In the genomic region with DNA sequence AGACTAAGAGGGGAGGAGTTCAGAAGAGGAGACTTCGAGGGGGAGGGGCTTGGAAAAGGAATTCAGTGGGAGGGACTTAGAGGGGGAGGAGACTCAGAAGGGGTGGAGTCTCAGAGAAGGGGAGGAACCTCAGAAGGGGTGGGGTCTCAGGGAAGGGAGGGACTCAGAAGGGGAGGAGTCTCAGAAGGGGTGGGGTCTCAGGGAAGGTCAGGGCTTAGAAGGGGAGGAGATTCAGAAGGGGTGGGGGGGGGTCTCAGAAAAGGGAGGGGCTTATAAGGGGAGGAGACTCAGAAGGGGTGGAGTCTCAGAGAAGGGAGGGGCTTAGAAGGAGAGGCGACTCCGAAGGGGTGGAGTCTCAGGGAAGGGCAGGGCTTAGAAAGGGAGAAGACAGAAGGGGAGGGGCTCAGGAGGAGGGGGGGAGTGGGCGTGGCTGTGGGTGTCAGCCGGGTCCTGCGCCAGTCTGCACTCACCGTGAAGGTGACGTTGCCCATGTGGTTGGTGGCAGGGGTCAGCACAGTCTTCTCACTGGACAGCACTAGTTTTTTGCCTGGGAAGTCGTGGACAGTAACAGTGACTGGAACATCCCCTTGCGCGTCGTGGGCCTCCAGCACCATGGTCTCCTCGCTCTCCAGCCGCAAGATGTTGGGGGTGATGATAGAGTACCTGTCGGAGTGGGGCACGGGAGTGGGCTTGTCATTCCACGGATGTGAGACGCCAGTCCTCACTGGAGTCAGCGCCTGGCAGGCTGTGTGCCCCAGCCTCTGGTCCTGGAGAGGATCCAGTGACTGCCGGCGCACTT, we compare ENCODE assay signal across 1 cellular context.
TF ChIP-seq lines count a peak whose summit lies in the region.

No MANE protein-coding gene starts in this region.

TF ChIP-seq in HepG2, 621 proteins besides CTCF, POLR2A, EP300 and RAD21 (continues in another document):
- TF ChIP-seq POLR2G (IDR thresholded peaks at IDR 0.05; ENCODE audit: low read depth, low read length) (peak; percentile 84), ZNF552 (CRISPR knock-in tag; IDR thresholded peaks at IDR 0.05; ENCODE audit: borderline replicate concordance) (0 out of 2 replicates have a peak, but pooled peaks have one; percentile 37), ZNF639 (CRISPR knock-in tag; conservative IDR thresholded peaks at IDR 0.05) (0 out of 2 replicates have a peak, but pooled peaks have one; percentile 41), TBX2 (CRISPR knock-in tag; IDR thresholded peaks at IDR 0.05; ENCODE audit: borderline replicate concordance) (peak; percentile 64; the same call in 1 of the 2 replicates), MIXL1 (CRISPR knock-in tag; IDR thresholded peaks at IDR 0.05) (no peak), GATAD2A (CRISPR knock-in tag; IDR thresholded peaks at IDR 0.05) (0 out of 2 replicates have a peak, but pooled peaks have one; percentile 30), YEATS4 (CRISPR knock-in tag; IDR thresholded peaks at IDR 0.05; ENCODE audit: borderline replicate concordance) (no peak), ZNF703 (CRISPR knock-in tag; IDR thresholded peaks at IDR 0.05; ENCODE audit: borderline replicate concordance) (no peak), AHR (CRISPR knock-in tag; IDR thresholded peaks at IDR 0.05) (peak; percentile 89; the same call in 1 of the 2 replicates), SOX5 (CRISPR knock-in tag; IDR thresholded peaks at IDR 0.05; ENCODE audit: borderline replicate concordance) (0 out of 2 replicates have a peak, but pooled peaks have one; percentile 28), ZSCAN21 (CRISPR knock-in tag; IDR thresholded peaks at IDR 0.05; ENCODE audit: borderline replicate concordance) (peak; percentile 75; the same call in 1 of the 2 replicates), MXI1 (IDR thresholded peaks at IDR 0.05; ENCODE audit: borderline replicate concordance, low read depth, low read length) (peak; percentile 84; the same call in 1 of the 3 replicates), HNF1B (CRISPR knock-in tag; IDR thresholded peaks at IDR 0.05) (peak; percentile 26; the same call in 1 of the 2 replicates), ZNF792 (CRISPR knock-in tag; IDR thresholded peaks at IDR 0.05) (no peak), MXD4 (CRISPR knock-in tag; IDR thresholded peaks at IDR 0.05) (peak; percentile 89), PHF5A (CRISPR knock-in tag; IDR thresholded peaks at IDR 0.05; ENCODE audit: low read depth, unreplicated experiment) (no peak), RBM39 (IDR thresholded peaks at IDR 0.05; ENCODE audit: low read depth, low read length, poor library complexity, severe bottlenecking) (peak; percentile 41), ZFX (CRISPR knock-in tag; IDR thresholded peaks at IDR 0.05; ENCODE audit: low read depth) (peak; percentile 49), DMAP1 (CRISPR knock-in tag; IDR thresholded peaks at IDR 0.05) (0 out of 2 replicates have a peak, but pooled peaks have one; percentile 28), ZBTB7B (CRISPR knock-in tag; IDR thresholded peaks at IDR 0.05) (no peak), CBX5 (CRISPR knock-in tag; IDR thresholded peaks at IDR 0.05; ENCODE audit: borderline replicate concordance) (peak; percentile 59; the same call in 1 of the 2 replicates), ZNF687 (CRISPR knock-in tag; IDR thresholded peaks at IDR 0.05) (peak; percentile 82), ZNF431 (CRISPR knock-in tag; IDR thresholded peaks at IDR 0.05; ENCODE audit: borderline replicate concordance, low read depth) (0 out of 2 replicates have a peak, but pooled peaks have one; percentile 52), ZBTB42 (CRISPR knock-in tag; IDR thresholded peaks at IDR 0.05) (no peak), ZMYM2 (CRISPR knock-in tag; IDR thresholded peaks at IDR 0.05) (0 out of 2 replicates have a peak, but pooled peaks have one; percentile 18), SPEN (CRISPR knock-in tag; IDR thresholded peaks at IDR 0.05; ENCODE audit: low read depth) (peak; percentile 69; the same call in 1 of the 2 replicates), TARDBP (CRISPR knock-in tag; IDR thresholded peaks at IDR 0.05) (peak; percentile 74; the same call in 1 of the 2 replicates), CENPX (CRISPR knock-in tag; IDR thresholded peaks at IDR 0.05) (no peak), JUND (CRISPR knock-in tag; IDR thresholded peaks at IDR 0.05) (no peak), ZNF768 (CRISPR knock-in tag; IDR thresholded peaks at IDR 0.05) (peak; percentile 56; the same call in 1 of the 2 replicates), ZNF713 (CRISPR knock-in tag; IDR thresholded peaks at IDR 0.05) (no peak), ZMAT3 (CRISPR knock-in tag; conservative IDR thresholded peaks at IDR 0.05) (0 out of 2 replicates have a peak, but pooled peaks have one; percentile 55)
- TF ChIP-seq, protein P1, sequence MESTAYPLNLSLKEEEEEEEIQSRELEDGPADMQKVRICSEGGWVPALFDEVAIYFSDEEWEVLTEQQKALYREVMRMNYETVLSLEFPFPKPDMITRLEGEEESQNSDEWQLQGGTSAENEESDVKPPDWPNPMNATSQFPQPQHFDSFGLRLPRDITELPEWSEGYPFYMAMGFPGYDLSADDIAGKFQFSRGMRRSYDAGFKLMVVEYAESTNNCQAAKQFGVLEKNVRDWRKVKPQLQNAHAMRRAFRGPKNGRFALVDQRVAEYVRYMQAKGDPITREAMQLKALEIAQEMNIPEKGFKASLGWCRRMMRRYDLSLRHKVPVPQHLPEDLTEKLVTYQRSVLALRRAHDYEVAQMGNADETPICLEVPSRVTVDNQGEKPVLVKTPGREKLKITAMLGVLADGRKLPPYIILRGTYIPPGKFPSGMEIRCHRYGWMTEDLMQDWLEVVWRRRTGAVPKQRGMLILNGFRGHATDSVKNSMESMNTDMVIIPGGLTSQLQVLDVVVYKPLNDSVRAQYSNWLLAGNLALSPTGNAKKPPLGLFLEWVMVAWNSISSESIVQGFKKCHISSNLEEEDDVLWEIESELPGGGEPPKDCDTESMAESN (CRISPR knock-in tag; conservative IDR thresholded peaks at IDR 0.05) = 0 out of 2 replicates have a peak, but pooled peaks have one; percentile 53
- TF ChIP-seq, protein P2, sequence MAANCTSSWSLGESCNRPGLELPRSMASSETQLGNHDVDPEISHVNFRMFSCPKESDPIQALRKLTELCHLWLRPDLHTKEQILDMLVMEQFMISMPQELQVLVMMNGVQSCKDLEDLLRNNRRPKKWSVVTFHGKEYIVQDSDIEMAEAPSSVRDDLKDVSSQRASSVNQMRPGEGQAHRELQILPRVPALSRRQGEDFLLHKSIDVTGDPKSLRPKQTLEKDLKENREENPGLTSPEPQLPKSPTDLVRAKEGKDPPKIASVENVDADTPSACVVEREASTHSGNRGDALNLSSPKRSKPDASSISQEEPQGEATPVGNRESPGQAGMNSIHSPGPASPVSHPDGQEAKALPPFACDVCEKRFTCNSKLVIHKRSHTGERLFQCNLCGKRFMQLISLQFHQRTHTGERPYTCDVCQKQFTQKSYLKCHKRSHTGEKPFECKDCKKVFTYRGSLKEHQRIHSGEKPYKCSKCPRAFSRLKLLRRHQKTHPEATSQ (CRISPR knock-in tag; IDR thresholded peaks at IDR 0.05; ENCODE audit: borderline replicate concordance) = no peak
- TF ChIP-seq, protein P3, sequence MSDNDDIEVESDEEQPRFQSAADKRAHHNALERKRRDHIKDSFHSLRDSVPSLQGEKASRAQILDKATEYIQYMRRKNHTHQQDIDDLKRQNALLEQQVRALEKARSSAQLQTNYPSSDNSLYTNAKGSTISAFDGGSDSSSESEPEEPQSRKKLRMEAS (IDR thresholded peaks at IDR 0.05) = peak; percentile 74
- TF ChIP-seq, protein P4, sequence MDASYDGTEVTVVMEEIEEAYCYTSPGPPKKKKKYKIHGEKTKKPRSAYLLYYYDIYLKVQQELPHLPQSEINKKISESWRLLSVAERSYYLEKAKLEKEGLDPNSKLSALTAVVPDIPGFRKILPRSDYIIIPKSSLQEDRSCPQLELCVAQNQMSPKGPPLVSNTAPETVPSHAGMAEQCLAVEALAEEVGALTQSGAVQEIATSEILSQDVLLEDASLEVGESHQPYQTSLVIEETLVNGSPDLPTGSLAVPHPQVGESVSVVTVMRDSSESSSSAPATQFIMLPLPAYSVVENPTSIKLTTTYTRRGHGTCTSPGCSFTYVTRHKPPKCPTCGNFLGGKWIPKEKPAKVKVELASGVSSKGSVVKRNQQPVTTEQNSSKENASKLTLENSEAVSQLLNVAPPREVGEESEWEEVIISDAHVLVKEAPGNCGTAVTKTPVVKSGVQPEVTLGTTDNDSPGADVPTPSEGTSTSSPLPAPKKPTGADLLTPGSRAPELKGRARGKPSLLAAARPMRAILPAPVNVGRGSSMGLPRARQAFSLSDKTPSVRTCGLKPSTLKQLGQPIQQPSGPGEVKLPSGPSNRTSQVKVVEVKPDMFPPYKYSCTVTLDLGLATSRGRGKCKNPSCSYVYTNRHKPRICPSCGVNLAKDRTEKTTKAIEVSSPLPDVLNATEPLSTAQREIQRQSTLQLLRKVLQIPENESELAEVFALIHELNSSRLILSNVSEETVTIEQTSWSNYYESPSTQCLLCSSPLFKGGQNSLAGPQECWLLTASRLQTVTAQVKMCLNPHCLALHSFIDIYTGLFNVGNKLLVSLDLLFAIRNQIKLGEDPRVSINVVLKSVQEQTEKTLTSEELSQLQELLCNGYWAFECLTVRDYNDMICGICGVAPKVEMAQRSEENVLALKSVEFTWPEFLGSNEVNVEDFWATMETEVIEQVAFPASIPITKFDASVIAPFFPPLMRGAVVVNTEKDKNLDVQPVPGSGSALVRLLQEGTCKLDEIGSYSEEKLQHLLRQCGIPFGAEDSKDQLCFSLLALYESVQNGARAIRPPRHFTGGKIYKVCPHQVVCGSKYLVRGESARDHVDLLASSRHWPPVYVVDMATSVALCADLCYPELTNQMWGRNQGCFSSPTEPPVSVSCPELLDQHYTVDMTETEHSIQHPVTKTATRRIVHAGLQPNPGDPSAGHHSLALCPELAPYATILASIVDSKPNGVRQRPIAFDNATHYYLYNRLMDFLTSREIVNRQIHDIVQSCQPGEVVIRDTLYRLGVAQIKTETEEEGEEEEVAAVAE (CRISPR knock-in tag; IDR thresholded peaks at IDR 0.05; ENCODE audit: borderline replicate concordance) = peak; percentile 20; the same call in 1 of the 2 replicates
- TF ChIP-seq, protein P5, sequence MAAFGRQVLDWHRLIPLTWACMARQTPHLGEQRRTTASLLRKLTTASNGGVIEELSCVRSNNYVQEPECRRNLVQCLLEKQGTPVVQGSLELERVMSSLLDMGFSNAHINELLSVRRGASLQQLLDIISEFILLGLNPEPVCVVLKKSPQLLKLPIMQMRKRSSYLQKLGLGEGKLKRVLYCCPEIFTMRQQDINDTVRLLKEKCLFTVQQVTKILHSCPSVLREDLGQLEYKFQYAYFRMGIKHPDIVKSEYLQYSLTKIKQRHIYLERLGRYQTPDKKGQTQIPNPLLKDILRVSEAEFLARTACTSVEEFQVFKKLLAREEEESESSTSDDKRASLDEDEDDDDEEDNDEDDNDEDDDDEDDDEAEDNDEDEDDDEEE (CRISPR knock-in tag; IDR thresholded peaks at IDR 0.05) = no peak; the same call in 1 of the 2 replicates
